Comparison of ENCODE assay signal across 6 cellular contexts in genomic region chr1:153962088-153963029, GRCh38. TPM values are rescaled to one million over a fixed set of nuclear protein-coding genes. Genes with fewer than 3 reads are reported as not detected.
DNase-seq lines count a peak whose midpoint lies in the region; ATAC-seq, FAIRE-seq and TF ChIP-seq lines count a peak whose summit lies in the region.

No MANE protein-coding gene starts in this region.

- H3K27ac ChIP-seq in lower lobe of right lung, result peak overlapping the region; percentile 96

- no peaks in the 10 kb centered on the region for H3K9me3 Mint-ChIP-seq in activated CD8-positive, alpha-beta T cell treated with anti-CD3 and anti-CD28 coated beads, Interleukin-2, amount 10 ng/mL, durations not matched to agents 7 days and 5 days (ENCODE audit: insufficient read depth)

- H3K36me3 Mint-ChIP-seq in activated CD8-positive, alpha-beta T cell treated with anti-CD3 and anti-CD28 coated beads, Interleukin-2, amount 10 ng/mL, durations not matched to agents 7 days and 5 days (ENCODE audit: low read depth), result peaks cover 18% of the 10 kb centered on the region

- no peaks in the 10 kb centered on the region for H3K27me3 ChIP-seq in lower lobe of right lung (ENCODE audit: low read depth)

- peaks cover 60% of the 10 kb centered on the region for H3K4me1 Mint-ChIP-seq in activated CD8-positive, alpha-beta T cell treated with anti-CD3 and anti-CD28 coated beads, Interleukin-2, amount 10 ng/mL, durations not matched to agents 7 days and 5 days (ENCODE audit: low read depth)

- TF ChIP-seq POLR2A in H54 (IDR thresholded peaks at IDR 0.05; ENCODE audit: low read depth, low read length), result 0 out of 2 replicates have a peak, but pooled peaks have one; percentile 8

- ATAC-seq in activated CD8-positive, alpha-beta T cell treated with anti-CD3 and anti-CD28 coated beads, Interleukin-2, amount 10 ng/mL, durations not matched to agents 7 days and 5 days, result no peak
- ATAC-seq in lower lobe of right lung (peak; percentile 6 to 34), GM21529 (IDR thresholded peaks at IDR 0.05; ENCODE audit: unreplicated experiment) (no peak)

- no peaks in the 10 kb centered on the region for H3K9me3 ChIP-seq in lower lobe of right lung

- H3K27ac Mint-ChIP-seq in activated CD8-positive, alpha-beta T cell treated with anti-CD3 and anti-CD28 coated beads, Interleukin-2, amount 10 ng/mL, durations not matched to agents 7 days and 5 days, result peak overlapping the region; percentile 76

- no peak for FAIRE-seq in H54 (lab: Jason Lieb, UNC)

- POLR2A ChIA-PET in activated CD8-positive, alpha-beta T cell treated with anti-CD3 and anti-CD28 coated beads, Interleukin-2, amount 10 ng/mL, durations not matched to agents 7 days and 5 days (lab: Charles Lee), result interaction anchor here (0.6 to 2.8 kb wide), 9 partner anchors 9 to 328 kb away, joined by 3 to 23 read pairs (median 4); partner anchors contain the start of genes DENND4B and GATAD2B

- H3K36me3 ChIP-seq in lower lobe of right lung, result peaks cover 28% of the 10 kb centered on the region

- H3K4me1 ChIP-seq in lower lobe of right lung, result peaks cover 68% of the 10 kb centered on the region

- intact Hi-C loops in lower lobe of right lung (cut with DNase I), result no loop called here

- TF ChIP-seq CTCF in lower lobe of right lung (IDR thresholded peaks at IDR 0.05), result no peak

- H3K4me3 Mint-ChIP-seq in activated CD8-positive, alpha-beta T cell treated with anti-CD3 and anti-CD28 coated beads, Interleukin-2, amount 10 ng/mL, durations not matched to agents 7 days and 5 days, result peak overlapping the region; percentile 75

- H3K4me3 ChIP-seq in lower lobe of right lung, result peak overlapping the region; percentile 81

- no peak for DNase-seq in H54 (ENCODE audit: insufficient read length, low spot score)
- DNase-seq in activated CD8-positive, alpha-beta T cell treated with anti-CD3 and anti-CD28 coated beads, Interleukin-2, amount 10 ng/mL, durations not matched to agents 7 days and 5 days, result no peak
- peak; percentile 61 for DNase-seq in lower lobe of right lung
- DNase-seq in activated CD8-positive, alpha-beta memory T cell treated with anti-CD3 and anti-CD28 coated beads, Interleukin-2, amount 50 U/mL, for 48 hours, result no peak
- DNase-seq in stimulated activated CD4-positive, alpha-beta T cell treated with anti-CD3 and anti-CD28 coated beads, Interleukin-2, amount 100 ng/mL, for 48 hours, result no peak

- H3K27me3 Mint-ChIP-seq in activated CD8-positive, alpha-beta T cell treated with anti-CD3 and anti-CD28 coated beads, Interleukin-2, amount 10 ng/mL, durations not matched to agents 7 days and 5 days (ENCODE audit: low read depth), result no peaks in the 10 kb centered on the region

- CTCF ChIA-PET in activated CD8-positive, alpha-beta T cell treated with anti-CD3 and anti-CD28 coated beads, Interleukin-2, amount 10 ng/mL, durations not matched to agents 7 days and 5 days (lab: Charles Lee), result interaction anchor here (1.3 to 7.4 kb wide), 5 partner anchors 15 to 165 kb away, joined by 4 to 109 read pairs (median 12); partner anchors contain the start of genes DENND4B, GATAD2B, JTB and RAB13

RNA-seq across cellular contexts. Expression of gene SLC39A1, which starts 1.0 kb away (rescaled TPM):
- total RNA-seq in activated CD8-positive, alpha-beta T cell treated with anti-CD3 and anti-CD28 coated beads, Interleukin-2, amount 10 ng/mL, durations not matched to agents 7 days and 5 days, result 10 to 100 TPM; 35.7 to 36.5 TPM
- total RNA-seq in lower lobe of right lung, result 98.4 TPM

RNA-seq across cellular contexts. Expression of gene CRTC2, which starts 3.9 kb away (rescaled TPM):
- 100 to 1,000 TPM in 1 of 2 experiments, 10 to 100 TPM in 1; 85.1 to 104 TPM for total RNA-seq in activated CD8-positive, alpha-beta T cell treated with anti-CD3 and anti-CD28 coated beads, Interleukin-2, amount 10 ng/mL, durations not matched to agents 7 days and 5 days
- total RNA-seq in lower lobe of right lung, result 55.8 TPM

RNA-seq across cellular contexts. Expression of gene CREB3L4, which starts 5.3 kb away (rescaled TPM):
- 1 to 10 TPM; 5.7 to 9.0 TPM for total RNA-seq in activated CD8-positive, alpha-beta T cell treated with anti-CD3 and anti-CD28 coated beads, Interleukin-2, amount 10 ng/mL, durations not matched to agents 7 days and 5 days
- 12.2 TPM for total RNA-seq in lower lobe of right lung

RNA-seq across cellular contexts. Expression of gene JTB, which starts 15.1 kb away (rescaled TPM):
- total RNA-seq in activated CD8-positive, alpha-beta T cell treated with anti-CD3 and anti-CD28 coated beads, Interleukin-2, amount 10 ng/mL, durations not matched to agents 7 days and 5 days, result 100 to 1,000 TPM; 133 to 140 TPM
- 121 TPM for total RNA-seq in lower lobe of right lung

RNA-seq across cellular contexts. Expression of gene DENND4B, which starts 15.8 kb away (rescaled TPM):
- total RNA-seq in activated CD8-positive, alpha-beta T cell treated with anti-CD3 and anti-CD28 coated beads, Interleukin-2, amount 10 ng/mL, durations not matched to agents 7 days and 5 days, result 100 to 1,000 TPM; 140 to 143 TPM
- 95.4 TPM for total RNA-seq in lower lobe of right lung

Comparison
In these comparisons a context has a peak if more than half of its experiments do, and no peak if none do; other contexts are left out.
1. ATAC-seq: peak in lower lobe of right lung (2 of 2); none in activated CD8-positive, alpha-beta T cell treated with anti-CD3 and anti-CD28 coated beads, Interleukin-2, amount 10 ng/mL, durations not matched to agents 7 days and 5 days (single experiment) and GM21529 (single experiment).